1 cellular context compared by ENCODE assay signal in genomic region chr1:43650306-43650941, GRCh38.
TF ChIP-seq lines count a peak whose summit lies in the region.

No MANE protein-coding gene starts in this region.

TF ChIP-seq in K562, 482 proteins besides CTCF, POLR2A, EP300 and RAD21 (continued from another document and continues in another):
- TF ChIP-seq, protein P1, sequence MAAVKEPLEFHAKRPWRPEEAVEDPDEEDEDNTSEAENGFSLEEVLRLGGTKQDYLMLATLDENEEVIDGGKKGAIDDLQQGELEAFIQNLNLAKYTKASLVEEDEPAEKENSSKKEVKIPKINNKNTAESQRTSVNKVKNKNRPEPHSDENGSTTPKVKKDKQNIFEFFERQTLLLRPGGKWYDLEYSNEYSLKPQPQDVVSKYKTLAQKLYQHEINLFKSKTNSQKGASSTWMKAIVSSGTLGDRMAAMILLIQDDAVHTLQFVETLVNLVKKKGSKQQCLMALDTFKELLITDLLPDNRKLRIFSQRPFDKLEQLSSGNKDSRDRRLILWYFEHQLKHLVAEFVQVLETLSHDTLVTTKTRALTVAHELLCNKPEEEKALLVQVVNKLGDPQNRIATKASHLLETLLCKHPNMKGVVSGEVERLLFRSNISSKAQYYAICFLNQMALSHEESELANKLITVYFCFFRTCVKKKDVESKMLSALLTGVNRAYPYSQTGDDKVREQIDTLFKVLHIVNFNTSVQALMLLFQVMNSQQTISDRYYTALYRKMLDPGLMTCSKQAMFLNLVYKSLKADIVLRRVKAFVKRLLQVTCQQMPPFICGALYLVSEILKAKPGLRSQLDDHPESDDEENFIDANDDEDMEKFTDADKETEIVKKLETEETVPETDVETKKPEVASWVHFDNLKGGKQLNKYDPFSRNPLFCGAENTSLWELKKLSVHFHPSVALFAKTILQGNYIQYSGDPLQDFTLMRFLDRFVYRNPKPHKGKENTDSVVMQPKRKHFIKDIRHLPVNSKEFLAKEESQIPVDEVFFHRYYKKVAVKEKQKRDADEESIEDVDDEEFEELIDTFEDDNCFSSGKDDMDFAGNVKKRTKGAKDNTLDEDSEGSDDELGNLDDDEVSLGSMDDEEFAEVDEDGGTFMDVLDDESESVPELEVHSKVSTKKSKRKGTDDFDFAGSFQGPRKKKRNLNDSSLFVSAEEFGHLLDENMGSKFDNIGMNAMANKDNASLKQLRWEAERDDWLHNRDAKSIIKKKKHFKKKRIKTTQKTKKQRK (IDR thresholded peaks at IDR 0.05; ENCODE audit: borderline replicate concordance, low read depth, low read length) = 0 out of 2 replicates have a peak, but pooled peaks have one; percentile 57
- TF ChIP-seq, protein P2, sequence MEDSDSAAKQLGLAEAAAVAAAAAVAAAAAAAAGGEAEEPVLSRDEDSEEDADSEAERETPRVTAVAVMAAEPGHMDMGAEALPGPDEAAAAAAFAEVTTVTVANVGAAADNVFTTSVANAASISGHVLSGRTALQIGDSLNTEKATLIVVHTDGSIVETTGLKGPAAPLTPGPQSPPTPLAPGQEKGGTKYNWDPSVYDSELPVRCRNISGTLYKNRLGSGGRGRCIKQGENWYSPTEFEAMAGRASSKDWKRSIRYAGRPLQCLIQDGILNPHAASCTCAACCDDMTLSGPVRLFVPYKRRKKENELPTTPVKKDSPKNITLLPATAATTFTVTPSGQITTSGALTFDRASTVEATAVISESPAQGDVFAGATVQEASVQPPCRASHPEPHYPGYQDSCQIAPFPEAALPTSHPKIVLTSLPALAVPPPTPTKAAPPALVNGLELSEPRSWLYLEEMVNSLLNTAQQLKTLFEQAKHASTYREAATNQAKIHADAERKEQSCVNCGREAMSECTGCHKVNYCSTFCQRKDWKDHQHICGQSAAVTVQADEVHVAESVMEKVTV (CRISPR knock-in tag; IDR thresholded peaks at IDR 0.05) = peak; percentile 48; the same call in 1 of the 2 replicates
- TF ChIP-seq, protein P3, sequence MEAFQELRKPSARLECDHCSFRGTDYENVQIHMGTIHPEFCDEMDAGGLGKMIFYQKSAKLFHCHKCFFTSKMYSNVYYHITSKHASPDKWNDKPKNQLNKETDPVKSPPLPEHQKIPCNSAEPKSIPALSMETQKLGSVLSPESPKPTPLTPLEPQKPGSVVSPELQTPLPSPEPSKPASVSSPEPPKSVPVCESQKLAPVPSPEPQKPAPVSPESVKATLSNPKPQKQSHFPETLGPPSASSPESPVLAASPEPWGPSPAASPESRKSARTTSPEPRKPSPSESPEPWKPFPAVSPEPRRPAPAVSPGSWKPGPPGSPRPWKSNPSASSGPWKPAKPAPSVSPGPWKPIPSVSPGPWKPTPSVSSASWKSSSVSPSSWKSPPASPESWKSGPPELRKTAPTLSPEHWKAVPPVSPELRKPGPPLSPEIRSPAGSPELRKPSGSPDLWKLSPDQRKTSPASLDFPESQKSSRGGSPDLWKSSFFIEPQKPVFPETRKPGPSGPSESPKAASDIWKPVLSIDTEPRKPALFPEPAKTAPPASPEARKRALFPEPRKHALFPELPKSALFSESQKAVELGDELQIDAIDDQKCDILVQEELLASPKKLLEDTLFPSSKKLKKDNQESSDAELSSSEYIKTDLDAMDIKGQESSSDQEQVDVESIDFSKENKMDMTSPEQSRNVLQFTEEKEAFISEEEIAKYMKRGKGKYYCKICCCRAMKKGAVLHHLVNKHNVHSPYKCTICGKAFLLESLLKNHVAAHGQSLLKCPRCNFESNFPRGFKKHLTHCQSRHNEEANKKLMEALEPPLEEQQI (IDR thresholded peaks at IDR 0.05) = no peak
- TF ChIP-seq KDM5B (IDR thresholded peaks at IDR 0.05; ENCODE audit: insufficient replicate concordance, low read depth, low read length) = peak; percentile 100
- TF ChIP-seq, protein P4, sequence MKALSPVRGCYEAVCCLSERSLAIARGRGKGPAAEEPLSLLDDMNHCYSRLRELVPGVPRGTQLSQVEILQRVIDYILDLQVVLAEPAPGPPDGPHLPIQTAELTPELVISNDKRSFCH (CRISPR knock-in tag; IDR thresholded peaks at IDR 0.05) = no peak
- TF ChIP-seq, protein P4 (tag; IDR thresholded peaks at IDR 0.05) = no peak; the same call in none of the 2 replicates
- peak in 1 of 2 experiments; percentile 93; a peak in 2 of 4 replicates for TF ChIP-seq MLX (CRISPR knock-in tag; conservative IDR thresholded peaks at IDR 0.05)
- peak; percentile 84 for TF ChIP-seq SAP30 (IDR thresholded peaks at IDR 0.05; ENCODE audit: borderline replicate concordance, insufficient read depth, low read depth, low read length, poor library complexity, severe bottlenecking)
- TF ChIP-seq GABPB1 (CRISPR knock-in tag; IDR thresholded peaks at IDR 0.05) = peak; percentile 74; the same call in 1 of the 2 replicates
- TF ChIP-seq, protein P5, sequence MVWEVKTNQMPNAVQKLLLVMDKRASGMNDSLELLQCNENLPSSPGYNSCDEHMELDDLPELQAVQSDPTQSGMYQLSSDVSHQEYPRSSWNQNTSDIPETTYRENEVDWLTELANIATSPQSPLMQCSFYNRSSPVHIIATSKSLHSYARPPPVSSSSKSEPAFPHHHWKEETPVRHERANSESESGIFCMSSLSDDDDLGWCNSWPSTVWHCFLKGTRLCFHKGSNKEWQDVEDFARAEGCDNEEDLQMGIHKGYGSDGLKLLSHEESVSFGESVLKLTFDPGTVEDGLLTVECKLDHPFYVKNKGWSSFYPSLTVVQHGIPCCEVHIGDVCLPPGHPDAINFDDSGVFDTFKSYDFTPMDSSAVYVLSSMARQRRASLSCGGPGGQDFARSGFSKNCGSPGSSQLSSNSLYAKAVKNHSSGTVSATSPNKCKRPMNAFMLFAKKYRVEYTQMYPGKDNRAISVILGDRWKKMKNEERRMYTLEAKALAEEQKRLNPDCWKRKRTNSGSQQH (CRISPR knock-in tag; IDR thresholded peaks at IDR 0.05) = peak; percentile 94
- peak; percentile 59; the same call in 1 of the 2 replicates for TF ChIP-seq CREB3L1 (IDR thresholded peaks at IDR 0.05; ENCODE audit: borderline replicate concordance, low read depth)
- TF ChIP-seq MXI1 (IDR thresholded peaks at IDR 0.05; ENCODE audit: low read depth, low read length) = no peak
- TF ChIP-seq ZNF224 (CRISPR knock-in tag; IDR thresholded peaks at IDR 0.05) = no peak
- 0 out of 2 replicates have a peak, but pooled peaks have one; percentile 65 for TF ChIP-seq HOXB6 (CRISPR knock-in tag; IDR thresholded peaks at IDR 0.05; ENCODE audit: borderline replicate concordance)
- no peak for TF ChIP-seq GTF3C2 (IDR thresholded peaks at IDR 0.05; ENCODE audit: borderline replicate concordance, extremely low read depth, insufficient read length)
- TF ChIP-seq MBD2 (IDR thresholded peaks at IDR 0.05; ENCODE audit: borderline replicate concordance, low read depth) = no peak; the same call in 1 of the 2 replicates
- no peak for TF ChIP-seq TCF7 (IDR thresholded peaks at IDR 0.05; ENCODE audit: borderline replicate concordance)
- TF ChIP-seq HMG20A (CRISPR knock-in tag; conservative IDR thresholded peaks at IDR 0.05) = 0 out of 2 replicates have a peak, but pooled peaks have one; percentile 31
- TF ChIP-seq ZZZ3 (IDR thresholded peaks at IDR 0.05) = peak; percentile 84; the same call in 1 of the 2 replicates
- no peak; the same call in 1 of the 2 replicates for TF ChIP-seq FOXJ2 (tag; IDR thresholded peaks at IDR 0.05)
- peak; percentile 82; the same call in 1 of the 2 replicates for TF ChIP-seq KDM2B (CRISPR knock-in tag; IDR thresholded peaks at IDR 0.05)
- TF ChIP-seq RCOR1 (IDR thresholded peaks at IDR 0.05; ENCODE audit: borderline replicate concordance in 1 of 2, low read depth in 2 of 2, low read length in 2 of 2) = peak in 1 of 2 experiments; percentile 83; a peak in 2 of 4 replicates
- TF ChIP-seq CC2D1A (IDR thresholded peaks at IDR 0.05) = peak; percentile 30
- 0 out of 2 replicates have a peak, but pooled peaks have one; percentile 3 for TF ChIP-seq TAL1 (IDR thresholded peaks at IDR 0.05)
- peak; percentile 71 for TF ChIP-seq SMARCE1 (IDR thresholded peaks at IDR 0.05)
- no peak; the same call in none of the 2 replicates for TF ChIP-seq SP1 (CRISPR knock-in tag; IDR thresholded peaks at IDR 0.05)
- TF ChIP-seq, protein P6, sequence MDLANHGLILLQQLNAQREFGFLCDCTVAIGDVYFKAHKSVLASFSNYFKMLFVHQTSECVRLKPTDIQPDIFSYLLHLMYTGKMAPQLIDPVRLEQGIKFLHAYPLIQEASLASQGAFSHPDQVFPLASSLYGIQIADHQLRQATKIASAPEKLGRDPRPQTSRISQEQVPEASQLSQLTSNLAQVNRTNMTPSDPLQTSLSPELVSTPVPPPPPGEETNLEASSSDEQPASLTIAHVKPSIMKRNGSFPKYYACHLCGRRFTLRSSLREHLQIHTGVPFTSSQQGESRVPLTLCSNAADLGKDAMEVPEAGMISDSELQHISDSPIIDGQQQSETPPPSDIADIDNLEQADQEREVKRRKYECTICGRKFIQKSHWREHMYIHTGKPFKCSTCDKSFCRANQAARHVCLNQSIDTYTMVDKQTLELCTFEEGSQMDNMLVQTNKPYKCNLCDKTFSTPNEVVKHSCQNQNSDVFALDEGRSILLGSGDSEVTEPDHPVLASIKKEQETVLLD (IDR thresholded peaks at IDR 0.05) = 0 out of 2 replicates have a peak, but pooled peaks have one; percentile 25
- TF ChIP-seq DNMT1 (IDR thresholded peaks at IDR 0.05) = peak; percentile 89; the same call in 1 of the 2 replicates
- TF ChIP-seq TARDBP (IDR thresholded peaks at IDR 0.05) = peak; percentile 36; the same call in 1 of the 2 replicates
- TF ChIP-seq, protein P7, sequence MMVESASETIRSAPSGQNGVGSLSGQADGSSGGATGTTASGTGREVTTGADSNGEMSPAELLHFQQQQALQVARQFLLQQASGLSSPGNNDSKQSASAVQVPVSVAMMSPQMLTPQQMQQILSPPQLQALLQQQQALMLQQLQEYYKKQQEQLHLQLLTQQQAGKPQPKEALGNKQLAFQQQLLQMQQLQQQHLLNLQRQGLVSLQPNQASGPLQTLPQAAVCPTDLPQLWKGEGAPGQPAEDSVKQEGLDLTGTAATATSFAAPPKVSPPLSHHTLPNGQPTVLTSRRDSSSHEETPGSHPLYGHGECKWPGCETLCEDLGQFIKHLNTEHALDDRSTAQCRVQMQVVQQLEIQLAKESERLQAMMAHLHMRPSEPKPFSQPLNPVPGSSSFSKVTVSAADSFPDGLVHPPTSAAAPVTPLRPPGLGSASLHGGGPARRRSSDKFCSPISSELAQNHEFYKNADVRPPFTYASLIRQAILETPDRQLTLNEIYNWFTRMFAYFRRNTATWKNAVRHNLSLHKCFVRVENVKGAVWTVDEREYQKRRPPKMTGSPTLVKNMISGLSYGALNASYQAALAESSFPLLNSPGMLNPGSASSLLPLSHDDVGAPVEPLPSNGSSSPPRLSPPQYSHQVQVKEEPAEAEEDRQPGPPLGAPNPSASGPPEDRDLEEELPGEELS (CRISPR knock-in tag; IDR thresholded peaks at IDR 0.05; ENCODE audit: borderline replicate concordance) = no peak
- TF ChIP-seq GABPA (tag; conservative IDR thresholded peaks at IDR 0.05; ENCODE audit: low read depth) = peak; percentile 66
